1 cellular context compared by ENCODE assay signal in genomic region chr12:100266802-100267602, GRCh38.
TF ChIP-seq lines count a peak whose summit lies in the region.

Gene DEPDC4 (minus strand): TSS chr12:100267079. CDS start chr12:100267076, 3 bp downstream.
Gene SCYL2 (plus strand): TSS chr12:100267177. CDS start chr12:100282971, 15,794 bp downstream.

TF ChIP-seq in SK-N-SH, 30 proteins besides CTCF, POLR2A, EP300 and RAD21 (continued from another document):
- TF ChIP-seq PBX3 (IDR thresholded peaks at IDR 0.05) = peak; percentile 77
- TF ChIP-seq USF1 (IDR thresholded peaks at IDR 0.05; ENCODE audit: borderline replicate concordance, low read depth) = peak; percentile 3; the same call in 1 of the 2 replicates
- TF ChIP-seq REST (IDR thresholded peaks at IDR 0.05; ENCODE audit: low read depth, low read length) = no peak
- no peak; the same call in 1 of the 2 replicates for TF ChIP-seq MAX (IDR thresholded peaks at IDR 0.05; ENCODE audit: low read depth)
